13 cellular contexts compared by ENCODE assay signal in genomic region chr7:148911626-148912025, GRCh38. TPM values are rescaled to one million over a fixed set of nuclear protein-coding genes. Genes with fewer than 3 reads are reported as not detected.
DNase-seq lines count a peak whose midpoint lies in the region; ATAC-seq, FAIRE-seq and TF ChIP-seq lines count a peak whose summit lies in the region.
"Had no signal": no experiment of that assay in that cellular context is flagged by ENCODE, and none has a peak within 500 bp of the region (broad histone marks: within the 10 kb centered on the region; RNA-seq: fewer than 3 reads in every experiment).

No MANE protein-coding gene starts in this region.

- no peaks in the 10 kb centered on the region for H3K79me2 ChIP-seq in HCT116 (ENCODE audit: insufficient read depth, low read length)

- H3K4me1 ChIP-seq in HCT116 (ENCODE audit: control insufficient read depth in 1 of 2, insufficient read depth in 2 of 2, low read length in 2 of 2) = peaks cover 22 to 49% of the 10 kb centered on the region in 2 experiments
- H3K4me1 ChIP-seq in small intestine (ENCODE audit: control insufficient read depth in 2 of 2, insufficient read depth in 1 of 2, low read depth in 1 of 2, low read length in 1 of 2) = peaks cover 0 to 2% of the 10 kb centered on the region in 2 donors
- H3K4me1 ChIP-seq: pancreas had no signal

- POLR2A ChIA-PET in HCT116 (lab: Charles Lee) = interaction anchor here (1.4 kb wide), 1 partner anchor 30 kb away, joined by 3 read pairs; no protein-coding TSS in a partner anchor
- POLR2A ChIA-PET in activated naive CD8-positive, alpha-beta T cell treated with anti-CD3 and anti-CD28 coated beads, Interleukin-2, amount 10 ng/mL, durations not matched to agents 7 days and 5 days (lab: Charles Lee) = interaction anchor here (0.9 to 5.7 kb wide), 2 partner anchors 27 to 30 kb away, joined by 5 to 73 read pairs; partner anchors contain the start of gene EZH2

- H3K4me3 Mint-ChIP-seq in activated naive CD4-positive, alpha-beta T cell treated with anti-CD3 and anti-CD28 coated beads, Interleukin-2, amount 10 ng/mL, durations not matched to agents 7 days and 5 days = no peak overlapping the region
- H3K4me3 Mint-ChIP-seq in activated naive CD8-positive, alpha-beta T cell treated with anti-CD3 and anti-CD28 coated beads, Interleukin-2, amount 10 ng/mL, durations not matched to agents 7 days and 5 days = no peak overlapping the region

- H2AFZ ChIP-seq in HCT116 (ENCODE audit: low read depth, low read length, poor library complexity, severe bottlenecking) = no peak overlapping the region

- H3K27ac ChIP-seq in HCT116 (ENCODE audit: low read depth, low read length) (no peak overlapping the region), small intestine (ENCODE audit: low read depth in 1 of 2, low read length in 1 of 2) (no peak overlapping the region)
- H3K27ac ChIP-seq: cardiac muscle cell, pancreas had no signal

- no TSS peak for BruUV-seq in HCT116 (replicated peaks; lab: Mats Ljungman, UMichigan)

- CTCF ChIA-PET in activated naive CD4-positive, alpha-beta T cell treated with anti-CD3 and anti-CD28 coated beads, Interleukin-2, amount 10 ng/mL, durations not matched to agents 7 days and 5 days (lab: Charles Lee) = interaction anchor here (1.5 to 1.8 kb wide), 2 partner anchors 30 to 51 kb away, joined by 4 to 5 read pairs; no protein-coding TSS in a partner anchor
- CTCF ChIA-PET in HCT116 (lab: Charles Lee) = no interaction called here

- WGBS in small intestine, 3 donors = 81 to 83% (median 82%) methylated on average over 1 of the region's 1 CpG

- no peaks in the 10 kb centered on the region for H3K9me2 ChIP-seq in HCT116 (ENCODE audit: insufficient read depth)

- no peaks in the 10 kb centered on the region for H3K36me3 Mint-ChIP-seq in activated naive CD4-positive, alpha-beta T cell treated with anti-CD3 and anti-CD28 coated beads, Interleukin-2, amount 10 ng/mL, durations not matched to agents 7 days and 5 days
- H3K36me3 Mint-ChIP-seq in activated naive CD8-positive, alpha-beta T cell treated with anti-CD3 and anti-CD28 coated beads, Interleukin-2, amount 10 ng/mL, durations not matched to agents 7 days and 5 days = no peaks in the 10 kb centered on the region

- H3K4me3 ChIP-seq in HCT116 (replicated peaks in 1 of 2; ENCODE audit: low read depth in 1 of 2, low read length in 2 of 2) (no peak overlapping the region), small intestine (ENCODE audit: low read depth in 1 of 2, low read length in 2 of 2) (no peak overlapping the region)
- H3K4me3 ChIP-seq: cardiac muscle cell, pancreas had no signal

- peaks cover 68% of the 10 kb centered on the region for H3K4me1 Mint-ChIP-seq in activated naive CD4-positive, alpha-beta T cell treated with anti-CD3 and anti-CD28 coated beads, Interleukin-2, amount 10 ng/mL, durations not matched to agents 7 days and 5 days
- peaks cover 49% of the 10 kb centered on the region for H3K4me1 Mint-ChIP-seq in activated naive CD8-positive, alpha-beta T cell treated with anti-CD3 and anti-CD28 coated beads, Interleukin-2, amount 10 ng/mL, durations not matched to agents 7 days and 5 days

- no peak overlapping the region for H3K9ac ChIP-seq in HCT116 (ENCODE audit: low read length)

- no peaks in the 10 kb centered on the region for H3K36me3 ChIP-seq in HCT116 (ENCODE audit: control insufficient read depth in 1 of 2, insufficient read depth in 2 of 2, low read length in 2 of 2)
- no peaks in the 10 kb centered on the region for H3K36me3 ChIP-seq in small intestine (ENCODE audit: control insufficient read depth in 2 of 2, insufficient read depth in 2 of 2, low read length in 2 of 2)
- H3K36me3 ChIP-seq: cardiac muscle cell, pancreas had no signal

- no peak for TF ChIP-seq RAD21 in HCT116 (IDR thresholded peaks at IDR 0.05; ENCODE audit: low read depth)

- FAIRE-seq in small intestine (lab: Jason Lieb, UNC) = no peak
- FAIRE-seq: pancreas had no signal

- TF ChIP-seq CTCF in HCT116 (IDR thresholded peaks at IDR 0.05 in 2 of 3, conservative IDR thresholded peaks at IDR 0.05 in 1 of 3; ENCODE audit: borderline replicate concordance in 1 of 3, insufficient read depth in 1 of 3, low read depth in 2 of 3, low read length in 2 of 3) = no peak

- H3K9me3 Mint-ChIP-seq in activated naive CD4-positive, alpha-beta T cell treated with anti-CD3 and anti-CD28 coated beads, Interleukin-2, amount 10 ng/mL, durations not matched to agents 7 days and 5 days = no peaks in the 10 kb centered on the region
- no peaks in the 10 kb centered on the region for H3K9me3 Mint-ChIP-seq in activated naive CD8-positive, alpha-beta T cell treated with anti-CD3 and anti-CD28 coated beads, Interleukin-2, amount 10 ng/mL, durations not matched to agents 7 days and 5 days

- H3K27ac Mint-ChIP-seq in activated naive CD4-positive, alpha-beta T cell treated with anti-CD3 and anti-CD28 coated beads, Interleukin-2, amount 10 ng/mL, durations not matched to agents 7 days and 5 days = peak overlapping the region; percentile 93
- peak overlapping the region; percentile 56 for H3K27ac Mint-ChIP-seq in activated naive CD8-positive, alpha-beta T cell treated with anti-CD3 and anti-CD28 coated beads, Interleukin-2, amount 10 ng/mL, durations not matched to agents 7 days and 5 days

- no peak for TF ChIP-seq POLR2A in HCT116 (IDR thresholded peaks at IDR 0.05; ENCODE audit: borderline replicate concordance, extremely low read depth, insufficient read depth, insufficient read length)

- H4K20me1 ChIP-seq in HCT116 (ENCODE audit: insufficient read depth) = no peaks in the 10 kb centered on the region

- RAD21 ChIA-PET in HCT116 (lab: Charles Lee; ENCODE audit: low non-redundant PET in 1 of 2, low total read pairs in 2 of 2, uncharacterized antibody in 2 of 2, unreplicated experiment in 2 of 2) = no interaction called here

- intact Hi-C loops in HCT116 (cut with micrococcal nuclease) = no loop called here

- H3K27me3 Mint-ChIP-seq in activated naive CD4-positive, alpha-beta T cell treated with anti-CD3 and anti-CD28 coated beads, Interleukin-2, amount 10 ng/mL, durations not matched to agents 7 days and 5 days = peaks cover 5% of the 10 kb centered on the region
- no peaks in the 10 kb centered on the region for H3K27me3 Mint-ChIP-seq in activated naive CD8-positive, alpha-beta T cell treated with anti-CD3 and anti-CD28 coated beads, Interleukin-2, amount 10 ng/mL, durations not matched to agents 7 days and 5 days

- H3K4me2 ChIP-seq in HCT116 (ENCODE audit: low read length) = peak overlapping the region; percentile 32; the same call in 1 of the 2 replicates

- peak; percentile 29 for DNase-seq in activated naive CD4-positive, alpha-beta T cell treated with anti-CD3 and anti-CD28 coated beads, Interleukin-2, amount 10 ng/mL, durations not matched to agents 7 days and 5 days
- DNase-seq in activated naive CD4-positive, alpha-beta T cell treated with Interleukin-2 at 50 U/mL for 16 hours = no peak
- DNase-seq in HCT116 (ENCODE audit: low read depth, low spot score) = peak; percentile 15
- DNase-seq in activated naive CD8-positive, alpha-beta T cell treated with anti-CD3 and anti-CD28 coated beads, Interleukin-2, amount 10 ng/mL, durations not matched to agents 7 days and 5 days = no peak
- DNase-seq in small intestine = peak; percentile 14
- no peak for DNase-seq in GM19240 (ENCODE audit: insufficient read length, low spot score)
- DNase-seq: activated CD4-positive, CD25-positive, alpha-beta regulatory T cell; activated gamma-delta T cell treated with Interleukin-2 at 50 U/mL for 16 hours; NCI-H1417 treated with DMSO at 0.1 percent for 48 hours; pancreas; Right ventricle myocardium superior had no signal

- H3K27me3 ChIP-seq in HCT116 (ENCODE audit: insufficient read depth, low read length) (peaks cover 3% of the 10 kb centered on the region; the same call in 1 of the 2 replicates), small intestine (ENCODE audit: control insufficient read depth in 2 of 2, insufficient read depth in 2 of 2, low read length in 2 of 2) (peaks cover 0 to 2% of the 10 kb centered on the region in 2 donors)
- H3K27me3 ChIP-seq: cardiac muscle cell, pancreas had no signal

- ATAC-seq in HCT116 (peak; percentile 29), GM21367 (IDR thresholded peaks at IDR 0.05; ENCODE audit: unreplicated experiment) (no peak)
- ATAC-seq in activated naive CD8-positive, alpha-beta T cell treated with anti-CD3 and anti-CD28 coated beads, Interleukin-2, amount 10 ng/mL, durations not matched to agents 7 days and 5 days (ENCODE audit: low read depth) = no peak
- ATAC-seq: pancreas had no signal

- H3K9me3 ChIP-seq in HCT116 (ENCODE audit: control insufficient read depth in 1 of 2, insufficient read depth in 1 of 2, low read depth in 1 of 2, low read length in 2 of 2) (no peaks in the 10 kb centered on the region), small intestine (ENCODE audit: control insufficient read depth, low read depth) (no peaks in the 10 kb centered on the region)
- H3K9me3 ChIP-seq: pancreas had no signal

TF ChIP-seq in HCT116, 20 proteins besides CTCF, POLR2A, EP300 and RAD21:
- no peak for TF ChIP-seq ELF1 (IDR thresholded peaks at IDR 0.05; ENCODE audit: borderline replicate concordance, low read depth)
- TF ChIP-seq MAX (IDR thresholded peaks at IDR 0.05) = peak; percentile 50

RNA-seq across cellular contexts. Expression of gene EZH2, which starts 27.5 kb away (rescaled TPM):
- 55.2 TPM for total RNA-seq in HCT116 (2021; ENCODE audit: unreplicated experiment)
- 25.1 and 33.4 TPM in 2 replicates for polyA plus RNA-seq in HCT116 (2012)
- 10 to 100 TPM; 73.8 to 76.6 TPM for total RNA-seq in activated naive CD8-positive, alpha-beta T cell treated with anti-CD3 and anti-CD28 coated beads, Interleukin-2, amount 10 ng/mL, durations not matched to agents 7 days and 5 days
- polyA plus RNA-seq in small intestine = 10 to 100 TPM in 1 of 3 donors, 1 to 10 TPM in 2; 5.4 to 16.2 (median 5.6) TPM

Comparison
In these comparisons a context has a peak if more than half of its experiments do, and no peak if none do; other contexts are left out.
1. DNase-seq: peak in activated naive CD4-positive, alpha-beta T cell treated with anti-CD3 and anti-CD28 coated beads, Interleukin-2, amount 10 ng/mL, durations not matched to agents 7 days and 5 days (single experiment), HCT116 (single experiment) and small intestine (single experiment); none in activated naive CD4-positive, alpha-beta T cell treated with Interleukin-2 at 50 U/mL for 16 hours (single experiment), activated naive CD8-positive, alpha-beta T cell treated with anti-CD3 and anti-CD28 coated beads, Interleukin-2, amount 10 ng/mL, durations not matched to agents 7 days and 5 days (single experiment) and GM19240 (single experiment).